In genomic region chr5:53782620-53783019, GRCh38 we compare ENCODE assay signal across 26 cellular contexts.
DNase-seq lines count a peak whose midpoint lies in the region; ATAC-seq, FAIRE-seq and TF ChIP-seq lines count a peak whose summit lies in the region.
"Had no signal": no experiment of that assay in that cellular context is flagged by ENCODE, and none has a peak within 500 bp of the region (broad histone marks: within the 10 kb centered on the region; RNA-seq: fewer than 3 reads in every experiment).

No MANE protein-coding gene starts in this region.

- intact Hi-C loops in IMR-90 (cut with micrococcal nuclease) (no loop called here), kidney (cut with DNase I) (no loop called here), sigmoid colon (cut with DNase I) (no loop called here)

- ATAC-seq in IMR-90 (ENCODE audit: low read depth) (peak; percentile 35; the same call in 1 of the 2 replicates), foreskin keratinocyte (peak; percentile 83)
- ATAC-seq: activated CD8-positive, alpha-beta memory T cell treated with anti-CD3 and anti-CD28 coated beads, Interleukin-2, amount 10 ng/mL, durations not matched to agents 7 days and 5 days; activated T-cell treated with anti-CD3 and anti-CD28 coated beads, Interleukin-2, amount 50 U/mL, for 72 hours; CD8-positive, alpha-beta T cell; lower lobe of right lung; right cardiac atrium; T-cell had no signal

- no peaks in the 10 kb centered on the region for H3K9me3 ChIP-seq in IMR-90 (ENCODE audit: control insufficient read depth, insufficient read depth, low read length)
- no peaks in the 10 kb centered on the region for H3K9me3 ChIP-seq in kidney (ENCODE audit: control insufficient read depth in 1 of 2, low read length in 2 of 2)
- no peaks in the 10 kb centered on the region for H3K9me3 ChIP-seq in sigmoid colon
- H3K9me3 ChIP-seq: lower lobe of right lung, Peyer's patch, SJSA1, spleen, tibial nerve had no signal

- TF ChIP-seq RAD21 in IMR-90 (IDR thresholded peaks at IDR 0.05; ENCODE audit: low read length): no peak

- no CpG with 5 or more reads among the region's 4 CpGs for WGBS in IMR-90 (ENCODE audit: extremely low coverage in 2 of 2, insufficient read length in 1 of 2), 2 experiments
- 90 to 92% methylated on average over 4 of the region's 4 CpGs for WGBS in sigmoid colon, 2 donors

- no peaks in the 10 kb centered on the region for H3K79me1 ChIP-seq in IMR-90 (ENCODE audit: low read depth in 1 of 2, low read length in 2 of 2)

- peak overlapping the region in 1 of 2 experiments; percentile 50; a peak in 2 of 4 replicates for H4K8ac ChIP-seq in IMR-90 (ENCODE audit: low read depth in 2 of 2, low read length in 2 of 2)

- H2AK9ac ChIP-seq in IMR-90 (replicated peaks; ENCODE audit: low read depth, low read length, poor library complexity): peak overlapping the region; percentile 12

- H3K27me3 ChIP-seq in IMR-90 (ENCODE audit: control insufficient read depth, insufficient read depth, low read length) (no peaks in the 10 kb centered on the region), foreskin keratinocyte (no peaks in the 10 kb centered on the region), sigmoid colon (no peaks in the 10 kb centered on the region)
- H3K27me3 ChIP-seq: brain microvascular endothelial cell, Peyer's patch, SJSA1, spleen, tibial nerve had no signal

- H3K56ac ChIP-seq in IMR-90 (ENCODE audit: extremely low read depth, insufficient read depth, low read length): no peak overlapping the region

- peak overlapping the region; percentile 14; the same call in 1 of the 2 replicates for H2AK5ac ChIP-seq in IMR-90 (ENCODE audit: low read depth, low read length)

- dilution Hi-C loops in IMR-90 (cut with HindIII; ENCODE audit: low sequenced_read_pairs, unreplicated experiment): no loop called here

- peak overlapping the region; percentile 72; the same call in 1 of the 2 replicates for H2BK20ac ChIP-seq in IMR-90 (ENCODE audit: low read depth, low read length)

- H3K14ac ChIP-seq in IMR-90 (replicated peaks; ENCODE audit: low read depth, low read length): 0 out of 2 replicates have a peak overlapping the region, but pooled peaks have one; percentile 34

- H3K36me3 ChIP-seq in IMR-90 (ENCODE audit: control insufficient read depth, insufficient read depth, low read length) (no peaks in the 10 kb centered on the region), kidney (ENCODE audit: control insufficient read depth in 1 of 2, insufficient read depth in 2 of 2, low read length in 2 of 2) (no peaks in the 10 kb centered on the region), sigmoid colon (no peaks in the 10 kb centered on the region)
- H3K36me3 ChIP-seq: brain microvascular endothelial cell, lower lobe of right lung, Peyer's patch, SJSA1, spleen, tibial nerve had no signal

- DNase-seq in DMS79 (lab: John Stamatoyannopoulos, UW) (peak; percentile 20), IMR-90 (peak; percentile 43), NCI-H2227 treated with DMSO at 0.1 percent for 48 hours (lab: John Stamatoyannopoulos, UW) (peak; percentile 41), foreskin keratinocyte (peak; percentile 42 to 71), NCI-H187 treated with DMSO at 0.1 percent for 48 hours (lab: John Stamatoyannopoulos, UW) (no peak), KBM-7 (no peak), kidney (no peak), sigmoid colon (no peak)
- DNase-seq: activated CD4-positive, CD25-positive, alpha-beta regulatory T cell; activated CD8-positive, alpha-beta memory T cell treated with anti-CD3 and anti-CD28 coated beads, Interleukin-2, amount 10 ng/mL, durations not matched to agents 7 days and 5 days; activated naive CD4-positive, alpha-beta T cell treated with anti-CD3 and anti-CD28 coated beads, Interleukin-2, amount 10 ng/mL, durations not matched to agents 7 days and 5 days; activated T-cell treated with anti-CD3 and anti-CD28 coated beads, Interleukin-2, amount 50 U/mL, for 72 hours; brain microvascular endothelial cell; CD8-positive, alpha-beta T cell; H9; lower lobe of right lung; NCI-H1436 treated with DMSO at 0.1 percent for 48 hours; Peyer's patch; right cardiac atrium; spleen; stimulated activated CD4-positive, alpha-beta T cell treated with anti-CD3 and anti-CD28 coated beads, Interleukin-2, amount 100 ng/mL, for 48 hours; T-cell had no signal

- H2BK120ac ChIP-seq in IMR-90 (ENCODE audit: low read depth, low read length): peak overlapping the region; percentile 58

- TF ChIP-seq EP300 in sigmoid colon (IDR thresholded peaks at IDR 0.05): no peak

- in situ Hi-C loops in IMR-90 (cut with MboI; ENCODE audit: low sequenced_read_pairs): no loop called here
- in situ Hi-C loops in KBM-7 (cut with MboI; ENCODE audit: low pct_unique_long_range_greater_than_20kb, low sequenced_read_pairs): no loop called here

- H3K27ac ChIP-seq in IMR-90 (ENCODE audit: insufficient read depth, low read length): no peak overlapping the region
- no peak overlapping the region for H3K27ac ChIP-seq in foreskin keratinocyte
- H3K27ac ChIP-seq in kidney (ENCODE audit: low read depth in 2 of 2, low read length in 2 of 2): no peak overlapping the region
- H3K27ac ChIP-seq in sigmoid colon: no peak overlapping the region
- H3K27ac ChIP-seq: brain microvascular endothelial cell, KMS-11, lower lobe of right lung, Peyer's patch, SJSA1, spleen, tibial nerve had no signal

- H2BK5ac ChIP-seq in IMR-90 (ENCODE audit: low read depth, low read length, poor library complexity, severe bottlenecking): peak overlapping the region; percentile 21

- BruUV-seq in IMR-90 (replicated peaks; lab: Mats Ljungman, UMichigan): no TSS peak

- no peak overlapping the region for H3K4me3 ChIP-seq in IMR-90 (ENCODE audit: insufficient read depth, low read depth, low read length)
- H3K4me3 ChIP-seq in kidney (ENCODE audit: low read length in 2 of 2): no peak overlapping the region
- no peak overlapping the region for H3K4me3 ChIP-seq in sigmoid colon
- H3K4me3 ChIP-seq: lower lobe of right lung, Peyer's patch, SJSA1, spleen, tibial nerve had no signal

- H3K9ac ChIP-seq in IMR-90 (ENCODE audit: low read depth, low read length) (no peak overlapping the region), kidney (ENCODE audit: low read length in 2 of 2) (no peak overlapping the region)
- H3K9ac ChIP-seq: KMS-11 had no signal

- POLR2A ChIA-PET in IMR-90 (lab: Charles Lee; ENCODE audit: unreplicated experiment): no interaction called here

- no peak overlapping the region for H4K5ac ChIP-seq in IMR-90 (ENCODE audit: low read depth, low read length)

- H4K91ac ChIP-seq in IMR-90 (ENCODE audit: insufficient read depth, low read depth, low read length): no peak overlapping the region

- peak overlapping the region; percentile 38 for H2AFZ ChIP-seq in IMR-90 (replicated peaks; ENCODE audit: low read length, poor library complexity)

- no peak overlapping the region for H3K23ac ChIP-seq in IMR-90 (ENCODE audit: low read depth, low read length)

- TF ChIP-seq POLR2A in IMR-90 (IDR thresholded peaks at IDR 0.05; ENCODE audit: low read depth, low read length): no peak
- TF ChIP-seq POLR2A in sigmoid colon (IDR thresholded peaks at IDR 0.05): no peak

- H3K4ac ChIP-seq in IMR-90 (ENCODE audit: low read depth, low read length): peak overlapping the region; percentile 33; the same call in 1 of the 2 replicates

- CTCF ChIA-PET in IMR-90 (lab: Yijun Ruan, JAX): no interaction called here

- H3K4me1 ChIP-seq in IMR-90 (ENCODE audit: control insufficient read depth, insufficient read depth, low read length) (peaks cover 18% of the 10 kb centered on the region), foreskin keratinocyte (peaks cover 21% of the 10 kb centered on the region), kidney (ENCODE audit: control insufficient read depth in 1 of 2, insufficient read depth in 1 of 2, low read depth in 1 of 2, low read length in 2 of 2) (no peaks in the 10 kb centered on the region), sigmoid colon (no peaks in the 10 kb centered on the region)
- H3K4me1 ChIP-seq: lower lobe of right lung, Peyer's patch, tibial nerve had no signal

- H3K4me2 ChIP-seq in IMR-90 (ENCODE audit: low read depth, low read length): no peak overlapping the region
- H3K4me2 ChIP-seq: KMS-11 had no signal

- no peak for TF ChIP-seq CTCF in IMR-90 (conservative IDR thresholded peaks at IDR 0.05; ENCODE audit: low read depth, low read length)
- TF ChIP-seq CTCF in foreskin keratinocyte (conservative IDR thresholded peaks at IDR 0.05): no peak
- TF ChIP-seq CTCF in kidney (IDR thresholded peaks at IDR 0.05; ENCODE audit: borderline replicate concordance, extremely low read depth, insufficient read depth): no peak
- no peak for TF ChIP-seq CTCF in sigmoid colon (IDR thresholded peaks at IDR 0.05)

- H2BK15ac ChIP-seq in IMR-90 (ENCODE audit: low read depth, low read length): no peak overlapping the region

- H4K20me1 ChIP-seq in IMR-90 (ENCODE audit: insufficient read depth, low read length): no peaks in the 10 kb centered on the region

- H3K9me1 ChIP-seq in IMR-90 (ENCODE audit: insufficient read depth, low read length): peaks cover 6% of the 10 kb centered on the region

- no peak for FAIRE-seq in kidney (lab: Jason Lieb, UNC)
- FAIRE-seq: endothelial cell of umbilical vein had no signal

- H3K18ac ChIP-seq in IMR-90 (ENCODE audit: low read depth, low read length): no peak overlapping the region; the same call in 1 of the 2 replicates

TF ChIP-seq in IMR-90, 13 proteins besides CTCF, POLR2A, EP300 and RAD21:
- no peak for TF ChIP-seq BHLHE40 (IDR thresholded peaks at IDR 0.05; ENCODE audit: low read depth, low read length)
- TF ChIP-seq MAZ (IDR thresholded peaks at IDR 0.05; ENCODE audit: borderline replicate concordance, low read depth, low read length): no peak

Comparison
In these comparisons a context has a peak if more than half of its experiments do, and no peak if none do; other contexts are left out.
1. DNase-seq: peak in DMS79 (single experiment), IMR-90 (single experiment), NCI-H2227 treated with DMSO at 0.1 percent for 48 hours (single experiment) and foreskin keratinocyte (2 of 2); none in NCI-H187 treated with DMSO at 0.1 percent for 48 hours (single experiment), KBM-7 (single experiment), kidney (single experiment) and sigmoid colon (single experiment).